In genomic region chr3:119413603-119414280, GRCh38 we compare ENCODE assay signal across 1 cellular context.
TF ChIP-seq lines count a peak whose summit lies in the region.

No MANE protein-coding gene starts in this region.

TF ChIP-seq in IMR-90, 13 proteins besides CTCF, POLR2A, EP300 and RAD21:
- TF ChIP-seq MAFK (IDR thresholded peaks at IDR 0.05; ENCODE audit: low read depth, low read length) = peak; percentile 90
- TF ChIP-seq MXI1 (IDR thresholded peaks at IDR 0.05; ENCODE audit: borderline replicate concordance, low read depth, low read length) = no peak
- TF ChIP-seq CEBPB (IDR thresholded peaks at IDR 0.05; ENCODE audit: low read depth, low read length) = no peak
